In genomic region chr2:126674075-126674744, GRCh38 we compare ENCODE assay signal across 1 cellular context.
TF ChIP-seq lines count a peak whose summit lies in the region.

No MANE protein-coding gene starts in this region.

TF ChIP-seq in K562, 482 proteins besides CTCF, POLR2A, EP300 and RAD21 (continued from another document and continues in another):
- TF ChIP-seq TFAP4 (CRISPR knock-in tag; IDR thresholded peaks at IDR 0.05; ENCODE audit: borderline replicate concordance): peak; percentile 93
- TF ChIP-seq KAT8 (IDR thresholded peaks at IDR 0.05; ENCODE audit: low read depth): no peak
- peak in 1 of 2 experiments; percentile 85; a peak in 2 of 4 replicates for TF ChIP-seq ZNF639 (CRISPR knock-in tag; conservative IDR thresholded peaks at IDR 0.05 in 1 of 2, IDR thresholded peaks at IDR 0.05 in 1 of 2)
- TF ChIP-seq TFAM (CRISPR knock-in tag; conservative IDR thresholded peaks at IDR 0.05): no peak
- no peak for TF ChIP-seq TEAD2 (tag; IDR thresholded peaks at IDR 0.05)
- no peak; the same call in 1 of the 2 replicates for TF ChIP-seq PHF21A (IDR thresholded peaks at IDR 0.05; ENCODE audit: borderline replicate concordance, low read depth)
- peak; percentile 91 for TF ChIP-seq ZNF592 (IDR thresholded peaks at IDR 0.05)
- no peak for TF ChIP-seq ZNF3 (CRISPR knock-in tag; IDR thresholded peaks at IDR 0.05)
- TF ChIP-seq CEBPZ (IDR thresholded peaks at IDR 0.05; ENCODE audit: borderline replicate concordance, low read depth, low read length): no peak
- TF ChIP-seq CREB5 (CRISPR knock-in tag; IDR thresholded peaks at IDR 0.05): no peak
- peak; percentile 67; the same call in 1 of the 2 replicates for TF ChIP-seq TOE1 (IDR thresholded peaks at IDR 0.05; ENCODE audit: borderline replicate concordance)
- no peak for TF ChIP-seq TOE1 (CRISPR knock-in tag; IDR thresholded peaks at IDR 0.05; ENCODE audit: borderline replicate concordance, low read depth)
- 0 out of 2 replicates have a peak, but pooled peaks have one; percentile 54 for TF ChIP-seq ILF3 (IDR thresholded peaks at IDR 0.05; ENCODE audit: borderline replicate concordance)
- no peak; the same call in 1 of the 2 replicates for TF ChIP-seq ZNF354B (CRISPR knock-in tag; IDR thresholded peaks at IDR 0.05)
- TF ChIP-seq BACH1 (tag; IDR thresholded peaks at IDR 0.05): no peak
- no peak for TF ChIP-seq SREBF2 (CRISPR knock-in tag; IDR thresholded peaks at IDR 0.05)
- TF ChIP-seq ZNF75A (CRISPR knock-in tag; IDR thresholded peaks at IDR 0.05): 0 out of 2 replicates have a peak, but pooled peaks have one; percentile 61
- TF ChIP-seq EP400 (IDR thresholded peaks at IDR 0.05): no peak
- TF ChIP-seq BCLAF1 (IDR thresholded peaks at IDR 0.05; ENCODE audit: borderline replicate concordance in 1 of 2, control insufficient read depth in 1 of 2, low read depth in 2 of 2, low read length in 1 of 2): 0 out of 4 replicates have a peak, but pooled peaks of 1 of the 2 experiments have one; percentile 44
- no peak for TF ChIP-seq ZBTB26 (CRISPR knock-in tag; IDR thresholded peaks at IDR 0.05)
- peak; percentile 56; the same call in 1 of the 2 replicates for TF ChIP-seq CCAR2 (IDR thresholded peaks at IDR 0.05; ENCODE audit: low read depth, low read length)
- no peak for TF ChIP-seq PRPF4 (IDR thresholded peaks at IDR 0.05; ENCODE audit: insufficient read depth, low read depth, low read length, poor library complexity, severe bottlenecking)
- TF ChIP-seq HDAC3 (IDR thresholded peaks at IDR 0.05; ENCODE audit: borderline replicate concordance, partially characterized antibody): peak; percentile 84
- peak; percentile 50; the same call in 1 of the 2 replicates for TF ChIP-seq SMAD3 (CRISPR knock-in tag; conservative IDR thresholded peaks at IDR 0.05)
- TF ChIP-seq ZBED1 (IDR thresholded peaks at IDR 0.05): peak; percentile 71; the same call in 1 of the 2 replicates
- no peak for TF ChIP-seq NFATC3 (IDR thresholded peaks at IDR 0.05)
- TF ChIP-seq SREBF1 (IDR thresholded peaks at IDR 0.05; ENCODE audit: borderline replicate concordance, low read depth, low read length): no peak
- no peak for TF ChIP-seq NR2F6 (CRISPR knock-in tag; IDR thresholded peaks at IDR 0.05)
- peak; percentile 61; the same call in 1 of the 2 replicates for TF ChIP-seq RNF2 (IDR thresholded peaks at IDR 0.05)
- no peak for TF ChIP-seq ZNF655 (CRISPR knock-in tag; IDR thresholded peaks at IDR 0.05)
- TF ChIP-seq ZNF324 (CRISPR knock-in tag; IDR thresholded peaks at IDR 0.05): no peak
- peak; percentile 80 for TF ChIP-seq MTA3 (IDR thresholded peaks at IDR 0.05; ENCODE audit: borderline replicate concordance)
- peak; percentile 48 for TF ChIP-seq ZFX (CRISPR knock-in tag; IDR thresholded peaks at IDR 0.05)
- TF ChIP-seq NFIC (IDR thresholded peaks at IDR 0.05): peak; percentile 96
- TF ChIP-seq NCOR1 (IDR thresholded peaks at IDR 0.05): peak; percentile 99
- TF ChIP-seq PYGO2 (tag; IDR thresholded peaks at IDR 0.05): no peak
- no peak for TF ChIP-seq ZNF436 (CRISPR knock-in tag; IDR thresholded peaks at IDR 0.05)
- no peak for TF ChIP-seq ZBTB33 (CRISPR knock-in tag; IDR thresholded peaks at IDR 0.05)
- TF ChIP-seq ZNF695 (CRISPR knock-in tag; IDR thresholded peaks at IDR 0.05): no peak
- TF ChIP-seq ZNF830 (CRISPR knock-in tag; IDR thresholded peaks at IDR 0.05): no peak
- TF ChIP-seq SP1 (CRISPR knock-in tag; IDR thresholded peaks at IDR 0.05): peak; percentile 51
- no peak for TF ChIP-seq HBP1 (CRISPR knock-in tag; IDR thresholded peaks at IDR 0.05)
